34 cellular contexts compared by ENCODE assay signal in genomic region chrX:64313624-64314023, GRCh38.
"Had no signal": no experiment of that assay in that cellular context is flagged by ENCODE, and none has a peak within 500 bp of the region (broad histone marks: within the 10 kb centered on the region; RNA-seq: fewer than 3 reads in every experiment).

No MANE protein-coding gene starts in this region.

- H3K4me3 ChIP-seq: MG63 had no signal

- H3K36me3 ChIP-seq: MG63 had no signal

- DNase-seq: Karpas-422, Kasumi-1, MG63, MM.1S, MV-4-11, NCI-H1048, NCI-H1092, NCI-H1092 treated with DMSO at 0.1 percent for 48 hours, NCI-H1105, NCI-H1105 treated with DMSO at 0.1 percent for 48 hours, NCI-H1417, NCI-H1417 treated with DMSO at 0.1 percent for 48 hours, NCI-H1436, NCI-H1436 treated with DMSO at 0.1 percent for 48 hours, NCI-H146, NCI-H1694, NCI-H1694 treated with DMSO at 0.1 percent for 48 hours, NCI-H187, NCI-H187 treated with DMSO at 0.1 percent for 48 hours, NCI-H1930, NCI-H2029, NCI-H2029 treated with DMSO at 0.1 percent for 48 hours, NCI-H2081, NCI-H2081 treated with DMSO at 0.1 percent for 48 hours, NCI-H2107, NCI-H2171, NCI-H2171 treated with DMSO at 0.1 percent for 48 hours, NCI-H2227 treated with DMSO at 0.1 percent for 48 hours, NCI-H226, NCI-H345, NCI-H446, NCI-H446 treated with DMSO at 0.1 percent for 48 hours, NCI-H510A, NCI-H510A treated with DMSO at 0.1 percent for 48 hours had no signal

- H3K9me3 ChIP-seq: MG63 had no signal

- H3K27me3 ChIP-seq: MG63 had no signal
